8 cellular contexts compared by ENCODE assay signal in genomic region chr21:34374940-34375618, GRCh38. TPM values are rescaled to one million over a fixed set of nuclear protein-coding genes. Genes with fewer than 3 reads are reported as not detected.
DNase-seq lines count a peak whose midpoint lies in the region; ATAC-seq, FAIRE-seq and TF ChIP-seq lines count a peak whose summit lies in the region.
"Not testable (repeated sequence)": the region's sequence is repeated elsewhere in the genome, so short reads cannot be mapped to it uniquely, and the experiment has no call there.

Gene SMIM11 (plus strand): TSS chr21:34375507. CDS start chr21:34379505, 3,998 bp downstream.

- not testable (repeated sequence) for DNase-seq in DND-41; Panc1 (ENCODE audit: low read depth, low spot score); K562 (ENCODE audit: extremely low read depth in 1 of 4, low spot score in 3 of 4); kidney epithelial cell (ENCODE audit: low read depth); sciatic nerve (ENCODE audit: low spot score)

- WGBS in K562 (ENCODE audit: insufficient coverage, low coverage, missing lambda C conversion rate): no CpG with 5 or more reads among the region's 49 CpGs

- not testable (repeated sequence) for TF ChIP-seq RAD21 in K562 (CRISPR knock-in tag; conservative IDR thresholded peaks at IDR 0.05 in 1 of 2, IDR thresholded peaks at IDR 0.05 in 1 of 2)

- TF ChIP-seq EP300 in K562 (IDR thresholded peaks at IDR 0.05; ENCODE audit: low read length): not testable (repeated sequence)

- H2AFZ ChIP-seq in DND-41 (ENCODE audit: low read depth, low read length); K562 (ENCODE audit: low read depth, low read length): not testable (repeated sequence)

- ATAC-seq in DND-41 (ENCODE audit: insufficient read depth, low read depth): peak; percentile 98
- peak; percentile 94 for ATAC-seq in GM19395 (IDR thresholded peaks at IDR 0.05; ENCODE audit: unreplicated experiment)
- peak; percentile 88 for ATAC-seq in HG02571 (IDR thresholded peaks at IDR 0.05; ENCODE audit: unreplicated experiment)
- ATAC-seq in HG03135 (IDR thresholded peaks at IDR 0.05; ENCODE audit: unreplicated experiment): peak; percentile 94
- peak; percentile 99 for ATAC-seq in Panc1
- peak; percentile 98 for ATAC-seq in K562
- ATAC-seq in sciatic nerve: peak; percentile 98

- not testable (repeated sequence) for H4K20me1 ChIP-seq in DND-41 (ENCODE audit: insufficient read depth, low read length); K562 (replicated peaks; ENCODE audit: control insufficient read depth, insufficient read depth, low read length)

- BruUV-seq in Panc1 (replicated peaks; lab: Mats Ljungman, UMichigan): not testable (repeated sequence)
- TSS peak; percentile 88 for BruUV-seq in K562 (replicated peaks; lab: Mats Ljungman, UMichigan)

- CTCF ChIA-PET in Panc1 (lab: Charles Lee); K562 (lab: Yijun Ruan, JAX; ENCODE audit: low intra/inter-chr PET ratio): not testable (repeated sequence)

- H3K9me1 ChIP-seq in K562 (ENCODE audit: control insufficient read depth, insufficient read depth, low read length): not testable (repeated sequence)

- not testable (repeated sequence) for H3K27me3 ChIP-seq in DND-41 (ENCODE audit: insufficient read depth, low read length, poor library complexity); Panc1 (ENCODE audit: control insufficient read depth, insufficient read depth, low read length); K562 (ENCODE audit: control insufficient read depth in 2 of 2, insufficient read depth in 2 of 2, low read length in 2 of 2); kidney epithelial cell (ENCODE audit: control insufficient read depth, insufficient read depth, low read length)

- peak; percentile 80 for FAIRE-seq in K562 (lab: Jason Lieb, UNC)

- not testable (repeated sequence) for H3K9ac ChIP-seq in DND-41 (ENCODE audit: low read depth, low read length); K562 (ENCODE audit: insufficient read depth in 1 of 2, low read depth in 2 of 2, low read length in 2 of 2)

- intact Hi-C loops in Panc1 (cut with micrococcal nuclease; ENCODE audit: unreplicated experiment); K562 (cut with micrococcal nuclease); sciatic nerve (cut with DNase I): not testable (repeated sequence)

- not testable (repeated sequence) for TF ChIP-seq POLR2A in K562 (conservative IDR thresholded peaks at IDR 0.05)

- not testable (repeated sequence) for H3K9me3 ChIP-seq in DND-41 (ENCODE audit: insufficient read depth, low read length, severe bottlenecking); Panc1 (ENCODE audit: control insufficient read depth, insufficient read depth, low read depth, low read length); K562 (replicated peaks; ENCODE audit: control insufficient read depth, insufficient read depth, low read depth, low read length)

- POLR2A ChIA-PET in Panc1 (lab: Charles Lee); K562 (lab: Yijun Ruan, JAX): not testable (repeated sequence)

- H3K36me3 ChIP-seq in DND-41 (ENCODE audit: insufficient read depth, low read length); Panc1 (ENCODE audit: control insufficient read depth, insufficient read depth, low read length); K562 (ENCODE audit: control insufficient read depth, insufficient read depth, low read length); kidney epithelial cell (ENCODE audit: control insufficient read depth, insufficient read depth, low read length): not testable (repeated sequence)

- H3K79me2 ChIP-seq in DND-41 (ENCODE audit: insufficient read depth, low read length); K562 (ENCODE audit: control insufficient read depth, insufficient read depth, low read length): not testable (repeated sequence)

- not testable (repeated sequence) for H3K4me3 ChIP-seq in DND-41 (ENCODE audit: low read depth in 1 of 2, low read length in 2 of 2); Panc1 (ENCODE audit: low read depth in 2 of 2, low read length in 2 of 2); K562; kidney epithelial cell (ENCODE audit: low read depth, low read length)

- in situ Hi-C loops in Panc1 (cut with HindIII; ENCODE audit: low pct_unique_long_range_greater_than_20kb, low sequenced_read_pairs): not testable (repeated sequence)
- in situ Hi-C loops in K562 (cut with MboI): loop anchor here (25.0 kb wide), 1 partner anchor 262 kb away; no protein-coding TSS in a partner anchor

- H3K4me2 ChIP-seq in DND-41 (ENCODE audit: insufficient read depth, low read length); K562 (ENCODE audit: insufficient read depth, low read length): not testable (repeated sequence)

- H3K27ac ChIP-seq in DND-41 (ENCODE audit: low read length); Panc1 (ENCODE audit: low read length); K562 (ENCODE audit: extremely low read depth, low read depth, low read length): not testable (repeated sequence)

- H3K4me1 ChIP-seq in DND-41 (ENCODE audit: insufficient read depth, low read length); Panc1 (ENCODE audit: control insufficient read depth, insufficient read depth, low read length); K562 (replicated peaks in 1 of 2; ENCODE audit: control insufficient read depth in 2 of 2, insufficient read depth in 2 of 2, low read length in 2 of 2): not testable (repeated sequence)

- TF ChIP-seq CTCF in DND-41 (IDR thresholded peaks at IDR 0.05; ENCODE audit: borderline replicate concordance, extremely low read depth, low read length, poor library complexity, severe bottlenecking); Panc1 (IDR thresholded peaks at IDR 0.05); K562 (IDR thresholded peaks at IDR 0.05 in 2 of 3, conservative IDR thresholded peaks at IDR 0.05 in 1 of 3; ENCODE audit: insufficient read depth in 2 of 3, low read depth in 1 of 3, low read length in 3 of 3); kidney epithelial cell (IDR thresholded peaks at IDR 0.05; ENCODE audit: insufficient read depth, low read length, poor library complexity, severe bottlenecking): not testable (repeated sequence)

RNA-seq across cellular contexts. Expression of gene SMIM11, which starts in this region (rescaled TPM):
- total RNA-seq in Panc1 (2021; ENCODE audit: unreplicated experiment) (17.1 TPM), K562 (2014; rRNA removed) (11.9 and 39.6 TPM in 2 replicates), K562 (2014; rRNA removed; fragmentation: Illumina TruSeq; extraction: Trizol) (17.7 and 28.5 TPM in 2 replicates), K562 (2015; rRNA removed; fragmentation: Illumina TruSeq; extraction: Trizol) (12.2 and 14.1 TPM in 2 replicates), K562 (2021) (3.9 and 29.5 TPM in 2 replicates), kidney epithelial cell (2.5 and 36.4 TPM in 2 replicates), sciatic nerve (29.2 TPM)
- 9.0 TPM for polyA plus RNA-seq in Panc1 (2012; ENCODE audit: insufficient read length)
- 18.4 and 18.7 TPM in 2 replicates for total RNA-seq in K562 (2011; cell fraction: chromatin; rRNA removed; ENCODE audit: low replicate concordance)
- 4.7 and 11.2 TPM in 2 replicates for total RNA-seq in K562 (2011; cell fraction: nucleolus; rRNA removed)
- 18.9 and 26.6 TPM in 2 replicates for total RNA-seq in K562 (2011; cell fraction: nucleoplasm; rRNA removed)
- polyA plus RNA-seq in K562 (2011; rRNA removed) (6.1 and 9.2 TPM in 2 replicates), K562 (2014; fragmentation: Illumina TruSeq; extraction: Trizol) (39.8 and 42.6 TPM in 2 replicates), K562 (2014; fragmentation: Nextera tagmentation; extraction: Ambion mirVana) (100 to 1,000 TPM in 1 of 2 experiments, 10 to 100 TPM in 1; 86.3 to 113 TPM), K562 (2014; rRNA removed) (25.5 and 50.4 TPM in 2 replicates)
- 7.9 and 11.5 TPM in 2 replicates for polyA plus RNA-seq in K562 (2011; cell fraction: cytosol; rRNA removed)
- 11.4 and 14.1 TPM in 2 replicates for polyA plus RNA-seq in K562 (2011; cell fraction: nucleus; rRNA removed)
- 0.83 and 9.8 TPM in 2 replicates for polyA plus RNA-seq in K562 (2012)
- 7.9 and 21.9 TPM in 2 replicates for polyA minus RNA-seq in K562 (2011; rRNA and poly(A)+ RNA removed)
- polyA minus RNA-seq in K562 (2011; cell fraction: cytosol; rRNA and poly(A)+ RNA removed): 1.1 and 3.3 TPM in 2 replicates
- 5.9 and 11.8 TPM in 2 replicates for polyA minus RNA-seq in K562 (2011; cell fraction: nucleus; rRNA and poly(A)+ RNA removed)
